In genomic region chr1:203692565-203693470, GRCh38 we compare ENCODE assay signal across 8 cellular contexts.
A peak's percentile ranks its signal among the peaks of the same experiment; 100 is the strongest.
DNase-seq lines count a peak whose midpoint lies in the region; ATAC-seq and TF ChIP-seq lines count a peak whose summit lies in the region.

No MANE protein-coding gene starts in this region.

- peak; percentile 61 for TF ChIP-seq POLR2A in erythroblast (IDR thresholded peaks at IDR 0.05; ENCODE audit: low read length)

- TF ChIP-seq RAD21 in SK-N-SH (IDR thresholded peaks at IDR 0.05; ENCODE audit: low read length): no peak

- POLR2A ChIA-PET in SK-N-SH (lab: Yijun Ruan, JAX): no interaction called here
- POLR2A ChIA-PET in naive thymus-derived CD8-positive, alpha-beta T cell (lab: Charles Lee): interaction anchor here (0.9 to 1.3 kb wide), 2 partner anchors 18 to 66 kb away, joined by 3 read pairs; partner anchors contain the start of gene ATP2B4

- DNase-seq in GM23248 (peak; percentile 97), SK-N-SH (no peak), erythroblast (lab: John Stamatoyannopoulos, UW) (peak; percentile 95), GDM1 (lab: John Stamatoyannopoulos, UW) (no peak), NCI-H1417 treated with DMSO at 0.1 percent for 48 hours (lab: John Stamatoyannopoulos, UW) (no peak), COLO668 (lab: John Stamatoyannopoulos, UW; ENCODE audit: unreplicated experiment) (no peak)
- no peak for DNase-seq in naive thymus-derived CD8-positive, alpha-beta T cell
- no peak for DNase-seq in stimulated activated CD4-positive, alpha-beta T cell treated with anti-CD3 and anti-CD28 coated beads, Interleukin-4, amount 100 ng/mL, for 1 hour

- H3K4me3 ChIP-seq in GM23248: peak overlapping the region; percentile 20; the same call in 1 of the 2 replicates
- H3K4me3 ChIP-seq in SK-N-SH (ENCODE audit: low read depth in 2 of 2, low read length in 1 of 2): no peak overlapping the region

- no peak overlapping the region for H2AFZ ChIP-seq in GM23248
- H2AFZ ChIP-seq in SK-N-SH (ENCODE audit: low read depth): no peak overlapping the region

- H3F3A ChIP-seq in GM23248 (ENCODE audit: insufficient read depth) (peaks cover 52% of the 10 kb centered on the region), SK-N-SH (replicated peaks; ENCODE audit: insufficient read depth) (peaks cover 27% of the 10 kb centered on the region)

- H3K4me2 ChIP-seq in GM23248 (ENCODE audit: unreplicated experiment): peak overlapping the region; percentile 50
- peak overlapping the region; percentile 64 for H3K4me2 ChIP-seq in SK-N-SH

- no peaks in the 10 kb centered on the region for H3K9me3 ChIP-seq in GM23248 (ENCODE audit: low read depth)
- no peaks in the 10 kb centered on the region for H3K9me3 ChIP-seq in SK-N-SH

- H3K4me3 Mint-ChIP-seq in naive thymus-derived CD8-positive, alpha-beta T cell: peak overlapping the region in 1 of 10 donors; percentile 15

- TF ChIP-seq CTCF in SK-N-SH (IDR thresholded peaks at IDR 0.05): no peak

- H3K9me2 ChIP-seq in GM23248 (ENCODE audit: insufficient read depth): no peaks in the 10 kb centered on the region
- H3K9me2 ChIP-seq in SK-N-SH: no peaks in the 10 kb centered on the region

- H3K9ac ChIP-seq in GM23248: peak overlapping the region; percentile 82
- H3K9ac ChIP-seq in SK-N-SH: peak overlapping the region; percentile 62; the same call in 1 of the 2 replicates

- no peaks in the 10 kb centered on the region for H3K27me3 ChIP-seq in GM23248 (replicated peaks; ENCODE audit: insufficient read depth)
- no peaks in the 10 kb centered on the region for H3K27me3 ChIP-seq in SK-N-SH (ENCODE audit: insufficient read depth)

- H3K27ac ChIP-seq in GM23248 (peak overlapping the region; percentile 97), SK-N-SH (ENCODE audit: low read depth in 2 of 2, low read length in 1 of 2) (peak overlapping the region; percentile 51 to 99; a peak in 3 of 4 replicates)

- peak in 1 of 2 experiments; percentile 31; a peak in 1 of 4 replicates for TF ChIP-seq EP300 in SK-N-SH (IDR thresholded peaks at IDR 0.05; ENCODE audit: borderline replicate concordance in 1 of 2, low read depth in 1 of 2, low read length in 1 of 2)

- peaks cover 89% of the 10 kb centered on the region for H3K79me2 ChIP-seq in GM23248 (ENCODE audit: insufficient read depth)
- H3K79me2 ChIP-seq in SK-N-SH (ENCODE audit: insufficient read depth): peaks cover 90% of the 10 kb centered on the region

- H3K36me3 ChIP-seq in GM23248 (ENCODE audit: low read depth) (peaks cover 5% of the 10 kb centered on the region; the same call in 1 of the 2 replicates), SK-N-SH (replicated peaks in 1 of 2; ENCODE audit: control insufficient read depth in 1 of 2, insufficient read depth in 2 of 2, low read length in 1 of 2) (peaks cover 3 to 18% of the 10 kb centered on the region in 2 experiments)

- H3K9me3 Mint-ChIP-seq in naive thymus-derived CD8-positive, alpha-beta T cell: no peaks in the 10 kb centered on the region

- in situ Hi-C loops in GM23248 (cut with MboI): no loop called here

- ATAC-seq in naive thymus-derived CD8-positive, alpha-beta T cell: peak in 1 of 2 donors; percentile 39

- H3K36me3 Mint-ChIP-seq in naive thymus-derived CD8-positive, alpha-beta T cell: peaks cover 0 to 10% (median 6%) of the 10 kb centered on the region in 3 donors

- 1 to 4% methylated on average over 5 of the region's 5 CpGs for WGBS in GM23248 (ENCODE audit: low coverage in 1 of 2, low lambda C conversion rate in 2 of 2, missing lambda C conversion rate in 2 of 2), 2 experiments
- 14% methylated on average over 2 of the region's 5 CpGs for WGBS in SK-N-SH (ENCODE audit: low lambda C conversion rate)

- CTCF ChIA-PET in SK-N-SH (lab: Yijun Ruan, JAX): interaction anchor here (0.7 to 13.1 kb wide), 9 partner anchors 9 to 425 kb away, joined by 3 to 99 read pairs (median 3); partner anchors contain the start of gene ATP2B4

- no peaks in the 10 kb centered on the region for H4K20me1 ChIP-seq in GM23248 (ENCODE audit: insufficient read depth)
- H4K20me1 ChIP-seq in SK-N-SH (ENCODE audit: insufficient read depth): peaks cover 64% of the 10 kb centered on the region

- peaks cover 21 to 36% (median 24%) of the 10 kb centered on the region in 4 donors for H3K4me1 Mint-ChIP-seq in naive thymus-derived CD8-positive, alpha-beta T cell

- H3K27me3 Mint-ChIP-seq in naive thymus-derived CD8-positive, alpha-beta T cell: no peaks in the 10 kb centered on the region

- peak overlapping the region; percentile 17 to 83 (median 47) for H3K27ac Mint-ChIP-seq in naive thymus-derived CD8-positive, alpha-beta T cell

- H3K4me1 ChIP-seq in GM23248 (ENCODE audit: insufficient read depth) (peaks cover 31% of the 10 kb centered on the region), SK-N-SH (ENCODE audit: control insufficient read depth in 1 of 2, insufficient read depth in 2 of 2, low read depth in 1 of 2, low read length in 1 of 2) (peaks cover 21 to 24% of the 10 kb centered on the region in 2 experiments; a peak in 3 of 4 replicates)

TF ChIP-seq in SK-N-SH, 30 proteins besides CTCF, POLR2A, EP300 and RAD21:
- TF ChIP-seq FOSL2 (IDR thresholded peaks at IDR 0.05; ENCODE audit: borderline replicate concordance, low read depth) (peak; percentile 50; the same call in 1 of the 2 replicates), SIN3A (IDR thresholded peaks at IDR 0.05; ENCODE audit: borderline replicate concordance, low read depth, low read length) (peak; percentile 90; the same call in 1 of the 2 replicates), NFIC (IDR thresholded peaks at IDR 0.05; ENCODE audit: borderline replicate concordance) (peak; percentile 80), TCF12 (IDR thresholded peaks at IDR 0.05) (peak; percentile 37; the same call in 1 of the 2 replicates), TEAD4 (IDR thresholded peaks at IDR 0.05; ENCODE audit: borderline replicate concordance, insufficient read depth) (peak; percentile 47; the same call in 1 of the 2 replicates), MXI1 (IDR thresholded peaks at IDR 0.05; ENCODE audit: low read depth, low read length) (peak; percentile 69), RXRA (IDR thresholded peaks at IDR 0.05; ENCODE audit: borderline replicate concordance, low read depth) (peak; percentile 58; the same call in 1 of the 2 replicates), JUND (IDR thresholded peaks at IDR 0.05) (peak; percentile 49), FOXJ3 (CRISPR knock-in tag; IDR thresholded peaks at IDR 0.05) (no peak), PBX3 (IDR thresholded peaks at IDR 0.05) (peak; percentile 60), ZBTB33 (IDR thresholded peaks at IDR 0.05; ENCODE audit: borderline replicate concordance, low read depth) (no peak), FOXM1 (IDR thresholded peaks at IDR 0.05; ENCODE audit: low read depth) (no peak)
- TF ChIP-seq, protein P1, sequence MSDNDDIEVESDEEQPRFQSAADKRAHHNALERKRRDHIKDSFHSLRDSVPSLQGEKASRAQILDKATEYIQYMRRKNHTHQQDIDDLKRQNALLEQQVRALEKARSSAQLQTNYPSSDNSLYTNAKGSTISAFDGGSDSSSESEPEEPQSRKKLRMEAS (IDR thresholded peaks at IDR 0.05; ENCODE audit: low read depth): peak; percentile 93

Comparison
In these comparisons a context has a peak if more than half of its experiments do, and no peak if none do; other contexts are left out.
1. DNase-seq: peak in GM23248 (single experiment) and erythroblast (2 of 2); none in SK-N-SH (single experiment), naive thymus-derived CD8-positive, alpha-beta T cell (0 of 10), GDM1 (single experiment), NCI-H1417 treated with DMSO at 0.1 percent for 48 hours (single experiment), stimulated activated CD4-positive, alpha-beta T cell treated with anti-CD3 and anti-CD28 coated beads, Interleukin-4, amount 100 ng/mL, for 1 hour (single experiment) and COLO668 (single experiment).